ENCODE assay signal across 9 cellular contexts in the genomic region with DNA sequence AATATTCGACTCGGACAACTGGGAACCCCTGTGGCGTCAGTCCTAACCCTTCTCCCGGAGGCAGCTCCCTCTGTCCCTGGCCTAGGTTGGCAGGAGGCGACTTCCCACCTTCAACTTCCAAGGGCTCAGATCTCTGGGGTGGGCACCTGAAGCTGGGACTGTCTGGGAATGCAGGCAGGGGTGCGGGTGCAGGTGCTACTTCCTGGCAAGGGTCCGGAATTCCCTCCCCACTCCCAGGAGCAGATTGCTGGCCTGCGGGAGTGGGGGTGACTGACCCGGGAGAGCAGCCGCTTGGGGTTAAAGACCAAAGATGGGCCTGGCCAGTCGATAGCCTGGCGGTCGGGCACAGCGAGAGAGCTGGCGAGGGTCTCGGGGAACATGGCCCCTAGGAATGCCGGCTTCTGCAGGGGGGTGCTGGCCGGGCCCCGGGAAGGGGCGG. TPM values are rescaled to one million over a fixed set of nuclear protein-coding genes. Genes with fewer than 3 reads are reported as not detected.
DNase-seq lines count a peak whose midpoint lies in the region; ATAC-seq, FAIRE-seq and TF ChIP-seq lines count a peak whose summit lies in the region.
"Had no signal": no experiment of that assay in that cellular context is flagged by ENCODE, and none has a peak within 500 bp of the region (broad histone marks: within the 10 kb centered on the region; RNA-seq: fewer than 3 reads in every experiment).

No MANE protein-coding gene starts in this region.

- peaks cover 18% of the 10 kb centered on the region for H3K36me3 Mint-ChIP-seq in Calu3 (ENCODE audit: insufficient read depth, unreplicated experiment)

- POLR2A ChIA-PET in A673 (lab: Charles Lee; ENCODE audit: low non-redundant PET) (no interaction called here), RWPE1 (lab: Yijun Ruan, JAX; ENCODE audit: low non-redundant PET) (no interaction called here)

- H3K4me1 ChIP-seq in RWPE2 (ENCODE audit: insufficient read depth, poor library complexity, severe bottlenecking) (peaks cover 4% of the 10 kb centered on the region), hepatocyte (ENCODE audit: insufficient read depth) (peaks cover 52% of the 10 kb centered on the region), pancreas (peaks cover 0 to 11% (median 7%) of the 10 kb centered on the region in 3 donors), A673 (ENCODE audit: insufficient read depth, low read length, poor library complexity, severe bottlenecking) (peaks cover 38% of the 10 kb centered on the region)

- H3K4me3 Mint-ChIP-seq in Calu3 (ENCODE audit: low read depth, unreplicated experiment), result peak overlapping the region; percentile 88

- H3K36me3 ChIP-seq in RWPE2 (ENCODE audit: low read depth), result peaks cover 24% of the 10 kb centered on the region; the same call in 1 of the 2 replicates
- H3K36me3 ChIP-seq in hepatocyte (replicated peaks; ENCODE audit: insufficient read depth, low read depth), result no peaks in the 10 kb centered on the region
- H3K36me3 ChIP-seq in pancreas, result no peaks in the 10 kb centered on the region
- H3K36me3 ChIP-seq in A673 (ENCODE audit: insufficient read depth, low read length, poor library complexity, severe bottlenecking), result no peaks in the 10 kb centered on the region
- H3K36me3 ChIP-seq: heart right ventricle had no signal

- intact Hi-C loops in Calu3 (cut with micrococcal nuclease; ENCODE audit: unreplicated experiment), result loop anchor here (2.0 kb wide), 2 partner anchors 87 to 167 kb away; no protein-coding TSS in a partner anchor
- intact Hi-C loops in pancreas (cut with DNase I), result no loop called here
- intact Hi-C loops in A673 (cut with micrococcal nuclease; ENCODE audit: unreplicated experiment), result no loop called here

- peak overlapping the region; percentile 84 for H2AFZ ChIP-seq in hepatocyte

- no peaks in the 10 kb centered on the region for H3K9me3 ChIP-seq in RWPE2 (ENCODE audit: severe bottlenecking)
- H3K9me3 ChIP-seq in hepatocyte (ENCODE audit: low read depth), result no peaks in the 10 kb centered on the region
- no peaks in the 10 kb centered on the region for H3K9me3 ChIP-seq in pancreas
- H3K9me3 ChIP-seq in A673 (ENCODE audit: low read depth, low read length, poor library complexity, severe bottlenecking), result no peaks in the 10 kb centered on the region
- H3K9me3 ChIP-seq: heart right ventricle had no signal

- DNase-seq in Calu3 (no peak), RWPE2 (ENCODE audit: low spot score) (no peak), hepatocyte (ENCODE audit: low spot score) (no peak), pancreas (peak in 3 of 6 donors; percentile 29 to 74 (median 42)), A673 (ENCODE audit: low spot score) (no peak), dermis blood vessel endothelial cell (no peak), RWPE1 (ENCODE audit: low spot score) (no peak)
- DNase-seq: heart right ventricle had no signal

- peak; percentile 37 for ATAC-seq in RWPE2 (ENCODE audit: low read depth)
- peak; percentile 36 to 49 (median 39) for ATAC-seq in pancreas
- no peak for ATAC-seq in GM21619 (IDR thresholded peaks at IDR 0.05; ENCODE audit: unreplicated experiment)

- peak overlapping the region; percentile 84 for H3K4me2 ChIP-seq in hepatocyte

- H3K27me3 ChIP-seq in RWPE2 (ENCODE audit: insufficient read depth, poor library complexity, severe bottlenecking), result no peaks in the 10 kb centered on the region
- H3K27me3 ChIP-seq in hepatocyte, result no peaks in the 10 kb centered on the region
- no peaks in the 10 kb centered on the region for H3K27me3 ChIP-seq in pancreas
- H3K27me3 ChIP-seq in A673 (replicated peaks; ENCODE audit: insufficient read depth, low read depth, low read length, poor library complexity), result no peaks in the 10 kb centered on the region

- no TSS peak for BruUV-seq in Calu3 (replicated peaks; lab: Mats Ljungman, UMichigan)
- no TSS peak for BruUV-seq in A673 (replicated peaks; lab: Mats Ljungman, UMichigan)

- TF ChIP-seq CTCF in Calu3 (IDR thresholded peaks at IDR 0.05; ENCODE audit: unreplicated experiment) (no peak), RWPE2 (IDR thresholded peaks at IDR 0.05; ENCODE audit: poor library complexity, severe bottlenecking) (no peak), hepatocyte (IDR thresholded peaks at IDR 0.05; ENCODE audit: poor library complexity) (no peak), pancreas (IDR thresholded peaks at IDR 0.05) (no peak), A673 (conservative IDR thresholded peaks at IDR 0.05; ENCODE audit: low read depth, low read length) (no peak), RWPE1 (conservative IDR thresholded peaks at IDR 0.05; ENCODE audit: low read depth) (no peak)

- H3K9me2 ChIP-seq in hepatocyte (replicated peaks; ENCODE audit: insufficient read depth), result no peaks in the 10 kb centered on the region

- H3K4me1 Mint-ChIP-seq in Calu3 (ENCODE audit: low read depth, unreplicated experiment), result peaks cover 20% of the 10 kb centered on the region

- H3K4me3 ChIP-seq in RWPE2 (ENCODE audit: severe bottlenecking) (peak overlapping the region; percentile 64), hepatocyte (peak overlapping the region; percentile 12), pancreas (peak overlapping the region; percentile 55 to 81 (median 63)), A673 (ENCODE audit: low read depth, low read length, poor library complexity, severe bottlenecking) (no peak overlapping the region)

- no peaks in the 10 kb centered on the region for H3K9me3 Mint-ChIP-seq in Calu3 (ENCODE audit: low read depth, unreplicated experiment)

- peaks cover 4% of the 10 kb centered on the region for H3K79me2 ChIP-seq in hepatocyte

- H4K20me1 ChIP-seq in hepatocyte (ENCODE audit: insufficient read depth, poor library complexity, severe bottlenecking), result no peaks in the 10 kb centered on the region

- WGBS in hepatocyte (ENCODE audit: low lambda C conversion rate, missing lambda C conversion rate), result 15% methylated on average over 13 of the region's 20 CpGs
- WGBS in pancreas, 2 donors, result 9 to 17% methylated on average over 15 to 20 of the region's 20 CpGs

- no peak overlapping the region for H3K27ac Mint-ChIP-seq in Calu3 (ENCODE audit: unreplicated experiment)

- H3K27me3 Mint-ChIP-seq in Calu3 (ENCODE audit: unreplicated experiment), result no peaks in the 10 kb centered on the region

- CTCF ChIA-PET in Calu3 (lab: Charles Lee) (interaction anchor here (0.5 to 1.3 kb wide), 5 partner anchors 16 to 457 kb away, joined by 3 to 12 read pairs (median 3); no protein-coding TSS in a partner anchor), A673 (lab: Charles Lee) (interaction anchor here (0.6 kb wide), 1 partner anchor 34 kb away, joined by 3 read pairs; no protein-coding TSS in a partner anchor), RWPE1 (lab: Yijun Ruan, JAX) (interaction anchor here (0.7 kb wide), 1 partner anchor 168 kb away, joined by 3 read pairs; no protein-coding TSS in a partner anchor)

- H3K27ac ChIP-seq in RWPE2 (ENCODE audit: poor library complexity, severe bottlenecking) (peak overlapping the region; percentile 59), hepatocyte (peak overlapping the region; percentile 34), pancreas (peak overlapping the region in 1 of 4 donors; percentile 28), A673 (ENCODE audit: low read depth, low read length, poor library complexity, severe bottlenecking) (no peak overlapping the region), RWPE1 (no peak overlapping the region)
- H3K27ac ChIP-seq: heart right ventricle had no signal

- no peak for FAIRE-seq in pancreas (lab: Jason Lieb, UNC)

RNA-seq across cellular contexts. Expression of gene EPHA1, which starts 0.4 kb away (rescaled TPM):
- total RNA-seq in Calu3 (2022) (21.6 and 23.6 TPM in 2 replicates), hepatocyte (34.2 and 39.4 TPM in 2 replicates), pancreas (1 to 10 TPM; 5.3 to 9.0 (median 7.3) TPM), A673 (2021) (1.2 and 1.7 TPM in 2 replicates), dermis blood vessel endothelial cell (0.09 TPM in 1 of 2 replicates, not detected in the other)
- polyA plus RNA-seq in hepatocyte (36.7 and 42.9 TPM in 2 replicates), pancreas (10 to 100 TPM; 11.1 to 14.2 TPM)

RNA-seq across cellular contexts. Expression of gene ZYX, which starts 27.1 kb away (rescaled TPM):
- 114 and 119 TPM in 2 replicates for total RNA-seq in Calu3 (2022)
- total RNA-seq in hepatocyte, result 25.0 and 31.8 TPM in 2 replicates
- polyA plus RNA-seq in hepatocyte, result 187 and 202 TPM in 2 replicates
- 10 to 100 TPM; 29.1 to 73.8 (median 38.4) TPM for total RNA-seq in pancreas
- polyA plus RNA-seq in pancreas, result 10 to 100 TPM; 57.6 to 63.1 TPM
- total RNA-seq in A673 (2021), result 130 and 132 TPM in 2 replicates
- total RNA-seq in dermis blood vessel endothelial cell, result 26.2 and 57.2 TPM in 2 replicates

RNA-seq across cellular contexts. Expression of gene TAS2R60, which starts 35.0 kb away (rescaled TPM):
- not detected in 2 replicates for total RNA-seq in Calu3 (2022)
- total RNA-seq in hepatocyte, result not detected in 2 replicates
- polyA plus RNA-seq in hepatocyte, result not detected in 2 replicates
- total RNA-seq in pancreas, result not detected
- polyA plus RNA-seq in pancreas, result not detected
- total RNA-seq in A673 (2021), result not detected in 2 replicates
- total RNA-seq in dermis blood vessel endothelial cell, result not detected in 2 replicates
- total RNA-seq: heart right ventricle had no signal
- polyA plus RNA-seq: heart right ventricle had no signal

RNA-seq across cellular contexts. Expression of gene FAM131B, which starts 45.8 kb away (rescaled TPM):
- total RNA-seq in Calu3 (2022) (0.19 and 1.2 TPM in 2 replicates), hepatocyte (1.9 and 2.5 TPM in 2 replicates), pancreas (under 1 TPM; 0.05 to 0.25 (median 0.15) TPM), A673 (2021) (1.8 and 1.9 TPM in 2 replicates), dermis blood vessel endothelial cell (0.23 and 0.51 TPM in 2 replicates)
- polyA plus RNA-seq in hepatocyte (0.87 and 1.6 TPM in 2 replicates), pancreas (under 1 TPM; 0.08 to 0.09 TPM)

Comparison
In these comparisons a context has a peak if more than half of its experiments do, and no peak if none do; other contexts are left out.
1. H3K27ac ChIP-seq: peak in RWPE2 (single experiment) and hepatocyte (single experiment); none in A673 (single experiment) and RWPE1 (single experiment).